ENCODE assay signal across 1 cellular context in genomic region chr15:80596521-80596976, GRCh38.
TF ChIP-seq lines count a peak whose summit lies in the region.

No MANE protein-coding gene starts in this region.

TF ChIP-seq in H1, 55 proteins besides CTCF, POLR2A, EP300 and RAD21:
- TF ChIP-seq RBBP5 (IDR thresholded peaks at IDR 0.05; ENCODE audit: borderline replicate concordance, low read depth, low read length): no peak
